In the genomic region with DNA sequence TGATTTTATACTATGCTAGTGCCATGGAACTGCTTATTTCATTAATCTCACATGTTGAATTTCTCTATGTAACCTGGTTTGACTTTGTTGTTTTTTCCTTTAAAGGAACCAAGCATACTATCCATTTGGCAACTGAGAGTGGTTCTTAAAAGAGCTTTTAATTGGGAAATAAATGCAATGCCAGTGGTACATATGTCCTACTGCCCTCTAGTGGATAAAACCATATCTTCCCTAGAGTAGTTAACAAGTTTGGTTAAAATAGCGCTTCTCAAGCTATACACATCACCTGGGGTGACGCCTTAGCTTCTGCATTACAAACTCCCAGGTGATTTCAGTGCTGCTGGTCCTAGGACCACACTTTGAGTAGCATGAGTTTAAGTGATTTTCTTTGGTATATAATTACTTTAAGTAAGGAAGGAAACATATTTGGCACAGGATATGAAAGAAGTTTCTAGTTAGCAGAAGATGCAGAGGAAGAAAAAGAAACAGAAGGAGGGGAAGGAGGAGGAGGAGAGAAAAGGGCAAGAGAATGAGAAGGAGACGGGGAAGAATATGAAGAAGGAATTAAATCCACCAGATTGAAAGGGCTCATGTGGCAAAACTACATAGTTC, we compare ENCODE assay signal across 9 cellular contexts. TPM values are rescaled to one million over a fixed set of nuclear protein-coding genes. Genes with fewer than 3 reads are reported as not detected.
DNase-seq lines count a peak whose midpoint lies in the region; ATAC-seq, FAIRE-seq and TF ChIP-seq lines count a peak whose summit lies in the region.
"Had no signal": no experiment of that assay in that cellular context is flagged by ENCODE, and none has a peak within 500 bp of the region (broad histone marks: within the 10 kb centered on the region; RNA-seq: fewer than 3 reads in every experiment).

No MANE protein-coding gene starts in this region.

- no peak overlapping the region for H3K4me3 ChIP-seq in retinal pigment epithelial cell (ENCODE audit: low read length)
- H3K4me3 ChIP-seq: HAP-1 had no signal

- H3K4me1 Mint-ChIP-seq in activated T-cell treated with anti-CD3 and anti-CD28 coated beads, Interleukin-2, amount 50 U/mL, for 72 hours (ENCODE audit: low read depth), result no peaks in the 10 kb centered on the region

- H3K4me3 Mint-ChIP-seq in activated T-cell treated with anti-CD3 and anti-CD28 coated beads, Interleukin-2, amount 50 U/mL, for 72 hours, result no peak overlapping the region

- H3K36me3 Mint-ChIP-seq in activated T-cell treated with anti-CD3 and anti-CD28 coated beads, Interleukin-2, amount 50 U/mL, for 72 hours (ENCODE audit: insufficient read depth in 2 of 2), result no peaks in the 10 kb centered on the region

- FAIRE-seq in HTR-8/SVneo (lab: Jason Lieb, UNC), result no peak

- DNase-seq in AML-193 (lab: John Stamatoyannopoulos, UW) (peak; percentile 43 to 45), HTR-8/SVneo (ENCODE audit: insufficient read length, low spot score) (peak; percentile 13), RPMI7951 (ENCODE audit: low read depth) (peak; percentile 10), fibroblast of the conjunctiva (ENCODE audit: low read depth) (peak; percentile 55), retinal pigment epithelial cell (ENCODE audit: low read depth) (peak; percentile 5)
- DNase-seq in activated T-cell treated with anti-CD3 and anti-CD28 coated beads, Interleukin-2, amount 50 U/mL, for 72 hours, result no peak
- no peak for DNase-seq in activated naive CD4-positive, alpha-beta T cell (lab: John Stamatoyannopoulos, UW)

- no peak overlapping the region for H3K27ac Mint-ChIP-seq in activated T-cell treated with anti-CD3 and anti-CD28 coated beads, Interleukin-2, amount 50 U/mL, for 72 hours

- H3K27me3 Mint-ChIP-seq in activated T-cell treated with anti-CD3 and anti-CD28 coated beads, Interleukin-2, amount 50 U/mL, for 72 hours (ENCODE audit: low read depth), result no peaks in the 10 kb centered on the region

- peak; percentile 61 for TF ChIP-seq CTCF in retinal pigment epithelial cell (conservative IDR thresholded peaks at IDR 0.05; ENCODE audit: low read depth, low read length)

- ATAC-seq in GM19372 (IDR thresholded peaks at IDR 0.05; ENCODE audit: low read depth, unreplicated experiment), result peak; percentile 69
- ATAC-seq in activated T-cell treated with anti-CD3 and anti-CD28 coated beads, Interleukin-2, amount 50 U/mL, for 72 hours (replicated peaks in 1 of 2), result no peak

- peaks cover 0 to 2% of the 10 kb centered on the region in 2 donors for H3K9me3 Mint-ChIP-seq in activated T-cell treated with anti-CD3 and anti-CD28 coated beads, Interleukin-2, amount 50 U/mL, for 72 hours

RNA-seq across cellular contexts. Expression of gene FGF10, which starts 56.8 kb away (rescaled TPM):
- total RNA-seq in RPMI7951 (2014; rRNA removed; shearing (Covaris generic)), result not detected in 2 replicates
- not detected for total RNA-seq in activated T-cell treated with anti-CD3 and anti-CD28 coated beads, Interleukin-2, amount 50 U/mL, for 72 hours

Comparison
In these comparisons a context has a peak if more than half of its experiments do, and no peak if none do; other contexts are left out.
1. DNase-seq: peak in AML-193 (2 of 2), HTR-8/SVneo (single experiment), RPMI7951 (single experiment), fibroblast of the conjunctiva (single experiment) and retinal pigment epithelial cell (single experiment); none in activated T-cell treated with anti-CD3 and anti-CD28 coated beads, Interleukin-2, amount 50 U/mL, for 72 hours (0 of 2) and activated naive CD4-positive, alpha-beta T cell (0 of 4).